ENCODE assay signal across 7 cellular contexts in genomic region chr19:14517840-14518505, GRCh38. TPM values are rescaled to one million over a fixed set of nuclear protein-coding genes. Genes with fewer than 3 reads are reported as not detected.
DNase-seq lines count a peak whose midpoint lies in the region; ATAC-seq, FAIRE-seq and TF ChIP-seq lines count a peak whose summit lies in the region.

Gene DNAJB1 (minus strand): TSS chr19:14518397. CDS start chr19:14518349, 48 bp downstream.

- BruUV-seq in mammary epithelial cell (replicated peaks; lab: Mats Ljungman, UMichigan): TSS peak; percentile 47

- peak within 1 kb of the TSS; percentile 79 for H3K4me2 ChIP-seq in KMS-11
- peak within 1 kb of the TSS; percentile 91 for H3K4me2 ChIP-seq in mammary epithelial cell (ENCODE audit: insufficient read depth, low read depth, low read length)

- peak; percentile 95 for DNase-seq in GM12892 (ENCODE audit: insufficient read length)
- peak in 4 of 5 experiments; percentile 43 to 78 (median 58) for DNase-seq in T-helper 2 cell
- DNase-seq in mammary epithelial cell: peak; percentile 93
- DNase-seq in iPS-NIHi7 (ENCODE audit: extremely low spot score): peak; percentile 82

- H4K20me1 ChIP-seq in KMS-11 (ENCODE audit: insufficient read depth) (peaks cover 17% of the 10 kb centered on the region; the same call in 1 of the 2 replicates), mammary epithelial cell (ENCODE audit: insufficient read depth, low read length) (peaks cover 6% of the 10 kb centered on the region)

- H3K9ac ChIP-seq in KMS-11: peak within 1 kb of the TSS; percentile 77
- peak within 1 kb of the TSS; percentile 95 for H3K9ac ChIP-seq in mammary epithelial cell (ENCODE audit: insufficient read depth, low read length)
- peak within 1 kb of the TSS; percentile 97 to 100 (median 99) for H3K9ac ChIP-seq in skeletal muscle tissue (ENCODE audit: low read depth in 1 of 3, low read length in 3 of 3)

- H3K79me2 ChIP-seq in KMS-11 (ENCODE audit: insufficient read depth, low read depth) (peaks cover 23% of the 10 kb centered on the region), mammary epithelial cell (ENCODE audit: insufficient read depth, low read length) (peaks cover 45% of the 10 kb centered on the region)

- CTCF ChIA-PET in mammary epithelial cell (lab: Charles Lee; ENCODE audit: low non-redundant PET): interaction anchor here (0.5 to 0.7 kb wide), 3 partner anchors 10 to 1351 kb away, joined by 5 to 10 read pairs (median 7); no protein-coding TSS in a partner anchor

- no peak for TF ChIP-seq CTCF in KMS-11 (conservative IDR thresholded peaks at IDR 0.05; ENCODE audit: low read depth, low read length)
- TF ChIP-seq CTCF in mammary epithelial cell (conservative IDR thresholded peaks at IDR 0.05 in 1 of 2, IDR thresholded peaks at IDR 0.05 in 1 of 2; ENCODE audit: extremely low read depth in 1 of 2, insufficient read depth in 1 of 2, low read depth in 1 of 2, low read length in 2 of 2): no peak

- peak; percentile 53 for ATAC-seq in GM21786 (IDR thresholded peaks at IDR 0.05; ENCODE audit: unreplicated experiment)

- dilution Hi-C loops in mammary epithelial cell (cut with HindIII; ENCODE audit: low sequenced_read_pairs): no loop called here

- no peaks in the 10 kb centered on the region for H3K9me3 ChIP-seq in mammary epithelial cell (replicated peaks; ENCODE audit: insufficient read depth, low read length)
- H3K9me3 ChIP-seq in skeletal muscle tissue (ENCODE audit: control insufficient read depth in 3 of 3, low read length in 3 of 3): no peaks in the 10 kb centered on the region

- WGBS in mammary epithelial cell (ENCODE audit: low coverage, missing lambda C conversion rate): 0% methylated on average over 5 of the region's 82 CpGs

- intact Hi-C loops in mammary epithelial cell (cut with micrococcal nuclease): loop anchor here (1.0 to 5.0 kb wide), 5 partner anchors 9 to 99 kb away; partner anchors contain the start of gene DDX39A

- peak; percentile 96 for TF ChIP-seq POLR2A in GM12892 (IDR thresholded peaks at IDR 0.05; ENCODE audit: low read depth, low read length)

- H3K27ac ChIP-seq in KMS-11 (peak within 1 kb of the TSS; percentile 66), mammary epithelial cell (ENCODE audit: insufficient read depth, low read depth, low read length) (peak within 1 kb of the TSS; percentile 95), skeletal muscle tissue (ENCODE audit: low read depth, low read length) (peak within 1 kb of the TSS; percentile 99)

- H2AFZ ChIP-seq in KMS-11 (ENCODE audit: low read depth): peak within 1 kb of the TSS; percentile 80
- peak within 1 kb of the TSS; percentile 63 for H2AFZ ChIP-seq in mammary epithelial cell (ENCODE audit: low read depth, low read length)

- H3K4me3 ChIP-seq in KMS-11 (IDR thresholded peaks at IDR 0.05; ENCODE audit: insufficient read depth, low read depth, low read length): no peak within 1 kb of the TSS
- H3K4me3 ChIP-seq in mammary epithelial cell (replicated peaks in 1 of 3; ENCODE audit: insufficient read depth in 1 of 3, low read depth in 2 of 3, low read length in 3 of 3): peak within 1 kb of the TSS; percentile 81 to 94 (median 81)
- peak within 1 kb of the TSS; percentile 89 to 96 (median 95) for H3K4me3 ChIP-seq in skeletal muscle tissue (ENCODE audit: low read length in 3 of 3)

- in situ Hi-C loops in mammary epithelial cell (cut with MboI; ENCODE audit: low sequenced_read_pairs in 2 of 2): no loop called here

- H3K36me3 ChIP-seq in KMS-11 (ENCODE audit: insufficient read depth) (peaks cover 10% of the 10 kb centered on the region; the same call in 1 of the 2 replicates), mammary epithelial cell (ENCODE audit: insufficient read depth, low read length) (peaks cover 19% of the 10 kb centered on the region), skeletal muscle tissue (ENCODE audit: control insufficient read depth in 3 of 3, insufficient read depth in 3 of 3, low read length in 3 of 3) (peaks cover 25 to 33% (median 31%) of the 10 kb centered on the region in 3 donors)

- no peaks in the 10 kb centered on the region for H3K27me3 ChIP-seq in KMS-11 (ENCODE audit: insufficient read depth, low read depth)
- no peaks in the 10 kb centered on the region for H3K27me3 ChIP-seq in mammary epithelial cell (ENCODE audit: insufficient read depth, low read length)
- no peaks in the 10 kb centered on the region for H3K27me3 ChIP-seq in skeletal muscle tissue (ENCODE audit: control insufficient read depth in 3 of 3, insufficient read depth in 3 of 3, low read length in 3 of 3)

- peaks cover 22% of the 10 kb centered on the region for H3K4me1 ChIP-seq in KMS-11 (ENCODE audit: low read depth, poor library complexity, severe bottlenecking)
- peaks cover 39% of the 10 kb centered on the region for H3K4me1 ChIP-seq in mammary epithelial cell (ENCODE audit: insufficient read depth, low read length)
- H3K4me1 ChIP-seq in skeletal muscle tissue (ENCODE audit: control insufficient read depth in 3 of 3, insufficient read depth in 3 of 3, low read length in 3 of 3): peaks cover 40 to 52% (median 47%) of the 10 kb centered on the region in 3 donors

- peak; percentile 67 for FAIRE-seq in GM12892 (lab: Jason Lieb, UNC)

RNA-seq across cellular contexts. Expression of gene DNAJB1, which starts in this region (rescaled TPM):
- polyA plus RNA-seq in GM12892 (2012; ENCODE audit: missing spikeins): 23.8 TPM
- total RNA-seq in mammary epithelial cell (100 to 1,000 TPM; 133 to 182 TPM), skeletal muscle tissue (39.1 TPM)
- 176 TPM for polyA plus RNA-seq in mammary epithelial cell
- polyA minus RNA-seq in mammary epithelial cell: 261 TPM
